ENCODE assay signal across 19 cellular contexts in genomic region chr13:79867248-79867647, GRCh38.
DNase-seq lines count a peak whose midpoint lies in the region; ATAC-seq and TF ChIP-seq lines count a peak whose summit lies in the region.
"Had no signal": no experiment of that assay in that cellular context is flagged by ENCODE, and none has a peak within 500 bp of the region (broad histone marks: within the 10 kb centered on the region; RNA-seq: fewer than 3 reads in every experiment).

No MANE protein-coding gene starts in this region.

- no peaks in the 10 kb centered on the region for H3K36me3 ChIP-seq in DND-41 (ENCODE audit: insufficient read depth, low read length)
- H3K36me3 ChIP-seq: ascending aorta, colonic mucosa, gastrocnemius medialis, pancreas had no signal

- no peaks in the 10 kb centered on the region for H3K4me1 ChIP-seq in DND-41 (ENCODE audit: insufficient read depth, low read length)
- H3K4me1 ChIP-seq: ascending aorta, colonic mucosa, gastrocnemius medialis had no signal

- no peak overlapping the region for H3K4me2 ChIP-seq in DND-41 (ENCODE audit: insufficient read depth, low read length)

- H3K27ac ChIP-seq in DND-41 (ENCODE audit: low read length), result no peak overlapping the region
- H3K27ac ChIP-seq: ascending aorta, colonic mucosa, gastrocnemius medialis, pancreas had no signal

- no peaks in the 10 kb centered on the region for H3K9me3 ChIP-seq in DND-41 (ENCODE audit: insufficient read depth, low read length, severe bottlenecking)
- H3K9me3 ChIP-seq: ascending aorta, colonic mucosa, gastrocnemius medialis, pancreas had no signal

- no peaks in the 10 kb centered on the region for H3K27me3 ChIP-seq in DND-41 (ENCODE audit: insufficient read depth, low read length, poor library complexity)
- H3K27me3 ChIP-seq: ascending aorta, colonic mucosa, gastrocnemius medialis, pancreas had no signal

- H4K20me1 ChIP-seq in DND-41 (ENCODE audit: insufficient read depth, low read length), result no peaks in the 10 kb centered on the region

- H2AFZ ChIP-seq in DND-41 (ENCODE audit: low read depth, low read length), result no peak overlapping the region

- H3K9ac ChIP-seq in DND-41 (ENCODE audit: low read depth, low read length), result no peak overlapping the region

- H3K4me3 ChIP-seq in DND-41 (ENCODE audit: low read depth in 1 of 2, low read length in 2 of 2) (no peak overlapping the region), fibroblast of villous mesenchyme (ENCODE audit: low read depth, low read length) (no peak overlapping the region)
- H3K4me3 ChIP-seq: ascending aorta, colonic mucosa, gastrocnemius medialis, pancreas had no signal

- TF ChIP-seq CTCF in DND-41 (IDR thresholded peaks at IDR 0.05; ENCODE audit: borderline replicate concordance, extremely low read depth, low read length, poor library complexity, severe bottlenecking), result no peak
- TF ChIP-seq CTCF in fibroblast of villous mesenchyme (IDR thresholded peaks at IDR 0.05; ENCODE audit: insufficient read depth, low read depth, low read length), result no peak
- TF ChIP-seq CTCF in omental fat pad (IDR thresholded peaks at IDR 0.05), result no peak

- DNase-seq in DND-41, result no peak
- DNase-seq in Kasumi-1 (lab: John Stamatoyannopoulos, UW), result peak; percentile 58 to 72
- peak; percentile 58 for DNase-seq in SKM-1 (lab: John Stamatoyannopoulos, UW; ENCODE audit: unreplicated experiment)
- peak; percentile 19 for DNase-seq in fibroblast of villous mesenchyme (ENCODE audit: low read depth)
- no peak for DNase-seq in activated naive CD4-positive, alpha-beta T cell treated with Interleukin-2 at 50 U/mL for 16 hours
- no peak for DNase-seq in omental fat pad (ENCODE audit: low spot score)
- DNase-seq: ACHN; activated CD4-positive, alpha-beta T cell treated with anti-CD3 and anti-CD28 coated beads for 36 hours; colonic mucosa; gastrocnemius medialis; left ventricle myocardium superior; NCI-H187; NCI-H446; pancreas; SHP77; stimulated activated CD4-positive, alpha-beta T cell treated with anti-CD3 and anti-CD28 coated beads, Interleukin-4, amount 100 ng/mL, for 1 hour had no signal

- ATAC-seq in DND-41 (ENCODE audit: insufficient read depth, low read depth) (0 out of 3 replicates have a peak, but pooled peaks have one; percentile 37), HG03432 (IDR thresholded peaks at IDR 0.05; ENCODE audit: unreplicated experiment) (no peak), GM18519 (IDR thresholded peaks at IDR 0.05; ENCODE audit: low FRiP score, unreplicated experiment) (no peak), omental fat pad (ENCODE audit: low FRiP score) (no peak)
- ATAC-seq: activated CD4-positive, alpha-beta T cell treated with anti-CD3 and anti-CD28 coated beads for 36 hours; gastrocnemius medialis; left ventricle myocardium superior had no signal

- no peaks in the 10 kb centered on the region for H3K79me2 ChIP-seq in DND-41 (ENCODE audit: insufficient read depth, low read length)

Comparison
In these comparisons a context has a peak if more than half of its experiments do, and no peak if none do; other contexts are left out.
1. DNase-seq: peak in Kasumi-1 (2 of 2), SKM-1 (single experiment) and fibroblast of villous mesenchyme (single experiment); none in DND-41 (single experiment), activated naive CD4-positive, alpha-beta T cell treated with Interleukin-2 at 50 U/mL for 16 hours (single experiment) and omental fat pad (single experiment).